ENCODE assay signal across 28 cellular contexts in genomic region chr7:18302077-18302476, GRCh38.
"Had no signal": no experiment of that assay in that cellular context is flagged by ENCODE, and none has a peak within 500 bp of the region (broad histone marks: within the 10 kb centered on the region; RNA-seq: fewer than 3 reads in every experiment).

No MANE protein-coding gene starts in this region.

- H3K4me1 Mint-ChIP-seq: mesothelial cell of epicardium; neural crest cell; stimulated activated naive CD8-positive, alpha-beta T cell treated with anti-CD3 and anti-CD28 coated beads, Interleukin-15, amount 100 ng/mL, for 72 hours had no signal

- H3K79me2 ChIP-seq: parathyroid adenoma had no signal

- H3K36me3 Mint-ChIP-seq: mesothelial cell of epicardium; natural killer cell treated with Interleukin-12 subunit alpha and Interleukin-12 subunit beta and Interleukin-15 and Interleukin-18, amount 100 ng/mL, for 72 hours had no signal

- H3K9me3 ChIP-seq: esophagus muscularis mucosa, heart right ventricle, left lung, mucosa of descending colon, neutrophil, right lobe of liver, suprapubic skin, transverse colon, upper lobe of right lung, uterus had no signal

- H3K36me3 ChIP-seq: esophagus muscularis mucosa, heart right ventricle, left lung, neutrophil, right lobe of liver, suprapubic skin, transverse colon, upper lobe of right lung, uterus had no signal

- H3K27me3 ChIP-seq: esophagus muscularis mucosa, heart right ventricle, left lung, neutrophil, right lobe of liver, suprapubic skin, transverse colon, upper lobe of right lung, uterus had no signal

- H3K27me3 Mint-ChIP-seq: naive B cell; natural killer cell treated with Interleukin-12 subunit alpha and Interleukin-12 subunit beta and Interleukin-15 and Interleukin-18, amount 100 ng/mL, for 72 hours; progenitor cell of endocrine pancreas; stimulated activated naive CD8-positive, alpha-beta T cell treated with anti-CD3 and anti-CD28 coated beads, Interleukin-15, amount 100 ng/mL, for 72 hours had no signal

- H2AFZ ChIP-seq: parathyroid adenoma had no signal

- ATAC-seq: heart right ventricle; left cardiac atrium; left lung; mucosa of descending colon; natural killer cell treated with Interleukin-12 subunit alpha and Interleukin-12 subunit beta and Interleukin-15 and Interleukin-18, amount 100 ng/mL, for 72 hours; right lobe of liver; stimulated activated naive CD8-positive, alpha-beta T cell treated with anti-CD3 and anti-CD28 coated beads, Interleukin-15, amount 100 ng/mL, for 72 hours; upper lobe of right lung had no signal

- H3K9ac ChIP-seq: parathyroid adenoma had no signal

- H3K27ac Mint-ChIP-seq: mesothelial cell of epicardium; natural killer cell treated with Interleukin-12 subunit alpha and Interleukin-12 subunit beta and Interleukin-15 and Interleukin-18, amount 100 ng/mL, for 72 hours; progenitor cell of endocrine pancreas; stimulated activated naive CD8-positive, alpha-beta T cell treated with anti-CD3 and anti-CD28 coated beads, Interleukin-15, amount 100 ng/mL, for 72 hours had no signal

- H3K9me3 Mint-ChIP-seq: natural killer cell treated with Interleukin-12 subunit alpha and Interleukin-12 subunit beta and Interleukin-15 and Interleukin-18, amount 100 ng/mL, for 72 hours; neural crest cell; stimulated activated naive CD8-positive, alpha-beta T cell treated with anti-CD3 and anti-CD28 coated beads, Interleukin-15, amount 100 ng/mL, for 72 hours had no signal

- H3K4me1 ChIP-seq: heart right ventricle, left lung, parathyroid adenoma, right lobe of liver, suprapubic skin, transverse colon, upper lobe of right lung, uterus had no signal

- DNase-seq: dermis blood vessel endothelial cell; effector memory CD4-positive, alpha-beta T cell; foreskin melanocyte; glutamatergic neuron; heart right ventricle; hippocampal formation; left cardiac atrium; left lung; mesenchymal stem cell; mucosa of descending colon; naive B cell; right lobe of liver; small intestine; stimulated activated CD4-positive, alpha-beta T cell treated with anti-CD3 and anti-CD28 coated beads, Interleukin-15, amount 100 ng/mL, for 24 hours; stimulated activated CD4-positive, alpha-beta T cell treated with anti-CD3 and anti-CD28 coated beads, Interleukin-2, amount 100 ng/mL, for 48 hours; stimulated activated naive CD4-positive, alpha-beta T cell; stimulated activated naive CD8-positive, alpha-beta T cell treated with anti-CD3 and anti-CD28 coated beads, Interleukin-15, amount 100 ng/mL, for 72 hours; transverse colon; upper lobe of right lung; uterus had no signal

- H3K4me3 ChIP-seq: esophagus muscularis mucosa, heart right ventricle, left lung, mucosa of descending colon, right lobe of liver, suprapubic skin, transverse colon, upper lobe of right lung, uterus had no signal

- H3K4me3 Mint-ChIP-seq: mesothelial cell of epicardium; natural killer cell treated with Interleukin-12 subunit alpha and Interleukin-12 subunit beta and Interleukin-15 and Interleukin-18, amount 100 ng/mL, for 72 hours; neural crest cell; stimulated activated naive CD8-positive, alpha-beta T cell treated with anti-CD3 and anti-CD28 coated beads, Interleukin-15, amount 100 ng/mL, for 72 hours had no signal
